Comparison of ENCODE assay signal across 8 cellular contexts in genomic region chr15:90930861-90931629, GRCh38. TPM values are rescaled to one million over a fixed set of nuclear protein-coding genes. Genes with fewer than 3 reads are reported as not detected.
A peak's percentile ranks its signal among the peaks of the same experiment; 100 is the strongest.
DNase-seq lines count a peak whose midpoint lies in the region; ATAC-seq and TF ChIP-seq lines count a peak whose summit lies in the region.

No MANE protein-coding gene starts in this region.

- TF ChIP-seq CTCF in body of pancreas (IDR thresholded peaks at IDR 0.05) (no peak), lower leg skin (IDR thresholded peaks at IDR 0.05) (no peak)

- H4K20me1 ChIP-seq in Karpas-422 (ENCODE audit: insufficient read depth, low read depth, low read length), result no peaks in the 10 kb centered on the region

- WGBS in body of pancreas, 2 donors, result 46 to 51% methylated on average over 15 of the region's 15 CpGs
- WGBS in lower leg skin, 2 donors, result 62 to 71% methylated on average over 15 of the region's 15 CpGs

- peak overlapping the region; percentile 93 for H3K27ac ChIP-seq in CD4-positive, CD25-positive, alpha-beta regulatory T cell (ENCODE audit: insufficient read depth, low read length, poor library complexity, severe bottlenecking)
- H3K27ac ChIP-seq in Karpas-422 (ENCODE audit: low read length), result peak overlapping the region; percentile 84
- peak overlapping the region; percentile 79 to 98 (median 91) for H3K27ac ChIP-seq in body of pancreas

- H3K36me3 ChIP-seq in CD4-positive, CD25-positive, alpha-beta regulatory T cell (ENCODE audit: control insufficient read depth, insufficient read depth, low read length), result no peaks in the 10 kb centered on the region
- H3K36me3 ChIP-seq in Karpas-422 (ENCODE audit: insufficient read depth, low read length) (no peaks in the 10 kb centered on the region), body of pancreas (replicated peaks in 1 of 2; ENCODE audit: insufficient read depth in 1 of 2, low read depth in 2 of 2) (no peaks in the 10 kb centered on the region)

- H3K4me2 ChIP-seq in Karpas-422 (ENCODE audit: low read depth, low read length, poor library complexity, severe bottlenecking), result peak overlapping the region; percentile 93

- no peaks in the 10 kb centered on the region for H3K27me3 ChIP-seq in CD4-positive, CD25-positive, alpha-beta regulatory T cell (ENCODE audit: control insufficient read depth, insufficient read depth, low read length)
- H3K27me3 ChIP-seq in Karpas-422 (ENCODE audit: low read length) (no peaks in the 10 kb centered on the region), body of pancreas (no peaks in the 10 kb centered on the region)

- peaks cover 11 to 56% (median 30%) of the 10 kb centered on the region in 4 donors for H3K4me1 Mint-ChIP-seq in CD4-positive, CD25-positive, alpha-beta regulatory T cell
- H3K4me1 Mint-ChIP-seq in naive B cell, result peaks cover 38 to 52% (median 45%) of the 10 kb centered on the region in 3 donors

- no peaks in the 10 kb centered on the region for H3K9me3 ChIP-seq in CD4-positive, CD25-positive, alpha-beta regulatory T cell (ENCODE audit: control insufficient read depth in 2 of 2, low read length in 2 of 2)
- no peaks in the 10 kb centered on the region for H3K9me3 ChIP-seq in Karpas-422 (ENCODE audit: low read length)
- H3K9me3 ChIP-seq in body of pancreas, result no peaks in the 10 kb centered on the region

- no peaks in the 10 kb centered on the region for H3K27me3 Mint-ChIP-seq in CD4-positive, CD25-positive, alpha-beta regulatory T cell
- no peaks in the 10 kb centered on the region for H3K27me3 Mint-ChIP-seq in naive B cell

- H3K4me1 ChIP-seq in CD4-positive, CD25-positive, alpha-beta regulatory T cell (ENCODE audit: control insufficient read depth, insufficient read depth, low read length, poor library complexity, severe bottlenecking), result peaks cover 51% of the 10 kb centered on the region
- H3K4me1 ChIP-seq in Karpas-422 (ENCODE audit: low read length) (peaks cover 53% of the 10 kb centered on the region), body of pancreas (peaks cover 45% of the 10 kb centered on the region)

- H3K9me2 ChIP-seq in Karpas-422 (replicated peaks; ENCODE audit: insufficient read depth, low read length), result no peaks in the 10 kb centered on the region

- no peak for ATAC-seq in CD4-positive, CD25-positive, alpha-beta regulatory T cell (ENCODE audit: low read depth in 2 of 2)
- ATAC-seq in body of pancreas (no peak), naive B cell (ENCODE audit: low read depth in 2 of 2) (no peak), HG02852 (IDR thresholded peaks at IDR 0.05; ENCODE audit: unreplicated experiment) (no peak), GM21515 (IDR thresholded peaks at IDR 0.05; ENCODE audit: unreplicated experiment) (no peak)

- H3K4me3 Mint-ChIP-seq in CD4-positive, CD25-positive, alpha-beta regulatory T cell, result peak overlapping the region; percentile 88 to 99 (median 98)
- H3K4me3 Mint-ChIP-seq in naive B cell, result peak overlapping the region; percentile 93 to 98 (median 97)

- no peak for TF ChIP-seq POLR2A in body of pancreas (IDR thresholded peaks at IDR 0.05)
- TF ChIP-seq POLR2A in lower leg skin (IDR thresholded peaks at IDR 0.05), result no peak

- peak overlapping the region; percentile 98 for H3K9ac ChIP-seq in Karpas-422 (ENCODE audit: low read length)

- H3K27ac Mint-ChIP-seq in CD4-positive, CD25-positive, alpha-beta regulatory T cell, result peak overlapping the region; percentile 98 to 99 (median 99)
- H3K27ac Mint-ChIP-seq in naive B cell, result peak overlapping the region; percentile 94 to 99 (median 98)

- no peak overlapping the region; the same call in 1 of the 2 replicates for H2AFZ ChIP-seq in Karpas-422 (ENCODE audit: low read length)

- no peaks in the 10 kb centered on the region for H3K9me3 Mint-ChIP-seq in CD4-positive, CD25-positive, alpha-beta regulatory T cell
- H3K9me3 Mint-ChIP-seq in naive B cell, result no peaks in the 10 kb centered on the region

- intact Hi-C loops in body of pancreas (cut with DNase I), result no loop called here
- intact Hi-C loops in lower leg skin (cut with DNase I; ENCODE audit: low total_unique reads), result no loop called here

- H3K36me3 Mint-ChIP-seq in CD4-positive, CD25-positive, alpha-beta regulatory T cell, result no peaks in the 10 kb centered on the region
- no peaks in the 10 kb centered on the region for H3K36me3 Mint-ChIP-seq in naive B cell

- peaks cover 26% of the 10 kb centered on the region for H3K79me2 ChIP-seq in Karpas-422 (ENCODE audit: low read length)

- peak overlapping the region; percentile 89 for H3K4me3 ChIP-seq in CD4-positive, CD25-positive, alpha-beta regulatory T cell (ENCODE audit: low read depth, low read length)
- H3K4me3 ChIP-seq in Karpas-422 (ENCODE audit: low read length) (peak overlapping the region; percentile 87), body of pancreas (no peak overlapping the region), lower leg skin (ENCODE audit: low read depth, poor library complexity, severe bottlenecking) (no peak overlapping the region)

- DNase-seq in CD4-positive, CD25-positive, alpha-beta regulatory T cell, result no peak
- DNase-seq in Karpas-422 (peak; percentile 69), body of pancreas (peak in 1 of 4 donors; percentile 39), naive B cell (no peak), globus pallidus (ENCODE audit: low spot score) (no peak), lower leg skin (ENCODE audit: low spot score in 2 of 2) (no peak)

RNA-seq across cellular contexts. Expression of gene HDDC3, which starts 1.3 kb away (rescaled TPM):
- 15.6 TPM for total RNA-seq in CD4-positive, CD25-positive, alpha-beta regulatory T cell
- polyA plus RNA-seq in CD4-positive, CD25-positive, alpha-beta regulatory T cell, result 10 to 100 TPM; 24.4 to 36.2 (median 33.3) TPM
- total RNA-seq in Karpas-422 (2014; rRNA removed; shearing (Covaris generic); ENCODE audit: low replicate concordance), result 15.9 and 39.1 TPM in 2 replicates
- total RNA-seq in body of pancreas (10 to 100 TPM; 13.8 to 14.5 TPM), lower leg skin (10 to 100 TPM; 12.0 to 21.1 (median 19.4) TPM)
- polyA plus RNA-seq in naive B cell (ENCODE audit: low read depth in 6 of 6), result 10 to 100 TPM; 24.6 to 39.5 (median 35.0) TPM

RNA-seq across cellular contexts. Expression of gene UNC45A, which starts 4.0 kb away (rescaled TPM):
- 48.3 TPM for total RNA-seq in CD4-positive, CD25-positive, alpha-beta regulatory T cell
- polyA plus RNA-seq in CD4-positive, CD25-positive, alpha-beta regulatory T cell, result 10 to 100 TPM; 45.4 to 65.9 (median 59.3) TPM
- total RNA-seq in Karpas-422 (2014; rRNA removed; shearing (Covaris generic); ENCODE audit: low replicate concordance), result 25.1 and 58.0 TPM in 2 replicates
- 10 to 100 TPM; 42.8 to 85.0 TPM for total RNA-seq in body of pancreas
- polyA plus RNA-seq in naive B cell (ENCODE audit: low read depth in 6 of 6), result 10 to 100 TPM; 54.9 to 76.1 (median 60.9) TPM
- 10 to 100 TPM; 56.5 to 79.1 (median 68.2) TPM for total RNA-seq in lower leg skin

RNA-seq across cellular contexts. Expression of gene RCCD1, which starts 23.6 kb away (rescaled TPM):
- 6.2 TPM for total RNA-seq in CD4-positive, CD25-positive, alpha-beta regulatory T cell
- polyA plus RNA-seq in CD4-positive, CD25-positive, alpha-beta regulatory T cell, result 1 to 10 TPM; 2.2 to 4.2 (median 3.3) TPM
- 25.3 and 32.9 TPM in 2 replicates for total RNA-seq in Karpas-422 (2014; rRNA removed; shearing (Covaris generic); ENCODE audit: low replicate concordance)
- total RNA-seq in body of pancreas (10 to 100 TPM; 13.7 to 21.4 TPM), lower leg skin (10 to 100 TPM; 11.0 to 24.5 (median 14.1) TPM)
- 1 to 10 TPM; 4.0 to 6.6 (median 5.2) TPM for polyA plus RNA-seq in naive B cell (ENCODE audit: low read depth in 6 of 6)

RNA-seq across cellular contexts. Expression of gene MAN2A2, which starts 27.9 kb away (rescaled TPM):
- 120 TPM for total RNA-seq in CD4-positive, CD25-positive, alpha-beta regulatory T cell
- 1 to 10 TPM; 3.8 to 6.6 (median 5.7) TPM for polyA plus RNA-seq in CD4-positive, CD25-positive, alpha-beta regulatory T cell
- 27.4 and 60.8 TPM in 2 replicates for total RNA-seq in Karpas-422 (2014; rRNA removed; shearing (Covaris generic); ENCODE audit: low replicate concordance)
- total RNA-seq in body of pancreas (100 to 1,000 TPM in 1 of 2 donors, 10 to 100 TPM in 1; 78.9 to 138 TPM), lower leg skin (10 to 100 TPM; 21.8 to 43.5 (median 27.4) TPM)
- 1 to 10 TPM; 1.4 to 8.9 (median 6.5) TPM for polyA plus RNA-seq in naive B cell (ENCODE audit: low read depth in 6 of 6)

RNA-seq across cellular contexts. Expression of gene FES, which starts 46.7 kb away (rescaled TPM):
- total RNA-seq in CD4-positive, CD25-positive, alpha-beta regulatory T cell, result 3.8 TPM
- polyA plus RNA-seq in CD4-positive, CD25-positive, alpha-beta regulatory T cell, result under 1 TPM in 2 of 4 donors, not detected in 2; 0.13 TPM
- total RNA-seq in Karpas-422 (2014; rRNA removed; shearing (Covaris generic); ENCODE audit: low replicate concordance), result 33.7 and 88.0 TPM in 2 replicates
- total RNA-seq in body of pancreas (10 to 100 TPM; 16.9 to 24.4 TPM), lower leg skin (10 to 100 TPM in 2 of 4 donors, 1 to 10 TPM in 2; 3.6 to 17.9 (median 11.0) TPM)
- polyA plus RNA-seq in naive B cell (ENCODE audit: low read depth in 6 of 6), result 10 to 100 TPM in 2 of 6 donors, 1 to 10 TPM in 4; 4.1 to 17.2 (median 7.9) TPM

Comparison
In these comparisons a context has a peak if more than half of its experiments do, and no peak if none do; other contexts are left out.
1. H3K4me3 ChIP-seq: peak in CD4-positive, CD25-positive, alpha-beta regulatory T cell (single experiment) and Karpas-422 (single experiment); none in body of pancreas (0 of 2) and lower leg skin (single experiment).
2. Peak in every context shown above with its lines, with median percentiles within 50 percentile points of each other: H3K27ac ChIP-seq.